In genomic region chr12:29930503-29930902, GRCh38 we compare ENCODE assay signal across 3 cellular contexts.
"Had no signal": no experiment of that assay in that cellular context is flagged by ENCODE, and none has a peak within 500 bp of the region (broad histone marks: within the 10 kb centered on the region; RNA-seq: fewer than 3 reads in every experiment).

No MANE protein-coding gene starts in this region.

- H3K4me3 ChIP-seq: GM12878 had no signal

- DNase-seq: GDM1, GF-D8 had no signal
